In the genomic region with DNA sequence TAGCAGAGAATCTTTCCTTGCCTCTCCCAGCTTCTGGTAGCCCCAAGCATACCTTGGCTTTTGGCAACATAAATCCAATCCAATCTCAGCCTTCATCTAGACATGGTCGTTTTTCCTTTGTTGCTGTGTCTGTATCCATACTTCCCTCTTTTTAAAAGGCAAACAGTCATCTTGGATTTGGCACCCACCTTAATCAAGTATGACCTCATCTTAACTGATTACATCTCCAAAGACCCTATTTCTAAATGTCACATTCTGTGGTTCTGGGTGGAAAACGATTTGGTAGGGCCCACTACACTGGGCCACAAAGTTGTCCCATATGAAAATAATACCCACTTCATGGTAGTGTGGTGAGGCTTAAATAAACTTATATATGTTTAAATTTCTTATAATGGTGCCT, we compare ENCODE assay signal across 9 cellular contexts. TPM values are rescaled to one million over a fixed set of nuclear protein-coding genes. Genes with fewer than 3 reads are reported as not detected.
DNase-seq lines count a peak whose midpoint lies in the region; TF ChIP-seq lines count a peak whose summit lies in the region.
"Had no signal": no experiment of that assay in that cellular context is flagged by ENCODE, and none has a peak within 500 bp of the region (broad histone marks: within the 10 kb centered on the region; RNA-seq: fewer than 3 reads in every experiment).

No MANE protein-coding gene starts in this region.

- DNase-seq in mammary epithelial cell: no peak
- DNase-seq in pons (ENCODE audit: low spot score): no peak
- no peak for DNase-seq in HEK293T (ENCODE audit: extremely low spot score)
- no peak for DNase-seq in GM10248 (ENCODE audit: extremely low spot score)
- no peak for DNase-seq in GF-D8 (lab: John Stamatoyannopoulos, UW)

- H2AFZ ChIP-seq in ACC112 (ENCODE audit: low read length, unreplicated experiment): no peak overlapping the region
- peak overlapping the region; percentile 1 for H2AFZ ChIP-seq in mammary epithelial cell (ENCODE audit: low read depth, low read length)

- TF ChIP-seq CTCF in mammary epithelial cell (conservative IDR thresholded peaks at IDR 0.05 in 1 of 2, IDR thresholded peaks at IDR 0.05 in 1 of 2; ENCODE audit: extremely low read depth in 1 of 2, insufficient read depth in 1 of 2, low read depth in 1 of 2, low read length in 2 of 2) (no peak), GM10248 (IDR thresholded peaks at IDR 0.05; ENCODE audit: control extremely low read depth, extremely low read depth, low read depth, missing control alignments) (no peak)

- BruUV-seq in mammary epithelial cell (replicated peaks; lab: Mats Ljungman, UMichigan): no TSS peak

- H3K79me2 ChIP-seq in ACC112 (ENCODE audit: control insufficient read depth, insufficient read depth, low read length, unreplicated experiment) (peaks cover 25% of the 10 kb centered on the region), mammary epithelial cell (ENCODE audit: insufficient read depth, low read length) (peaks cover 29% of the 10 kb centered on the region)

- H3K4me1 ChIP-seq in ACC112 (ENCODE audit: control insufficient read depth, insufficient read depth, low read length, unreplicated experiment) (peaks cover 19% of the 10 kb centered on the region), HUES48 (ENCODE audit: control insufficient read depth, insufficient read depth, low read length) (peaks cover 10% of the 10 kb centered on the region; the same call in 1 of the 2 replicates), mammary epithelial cell (ENCODE audit: insufficient read depth, low read length) (peaks cover 21% of the 10 kb centered on the region), muscle layer of colon (ENCODE audit: insufficient read depth, low read length) (peaks cover 23% of the 10 kb centered on the region)

- H3K4me2 ChIP-seq in mammary epithelial cell (ENCODE audit: insufficient read depth, low read depth, low read length): peak overlapping the region; percentile 87

- H4K20me1 ChIP-seq in mammary epithelial cell (ENCODE audit: insufficient read depth, low read length): no peaks in the 10 kb centered on the region

- peak overlapping the region; percentile 82 for H3K9ac ChIP-seq in HUES48 (ENCODE audit: low read depth, low read length)
- peak overlapping the region; percentile 88 for H3K9ac ChIP-seq in mammary epithelial cell (ENCODE audit: insufficient read depth, low read length)
- peak overlapping the region; percentile 74 for H3K9ac ChIP-seq in muscle layer of colon (ENCODE audit: low read length)

- in situ Hi-C loops in mammary epithelial cell (cut with MboI; ENCODE audit: low sequenced_read_pairs in 2 of 2): no loop called here

- dilution Hi-C loops in mammary epithelial cell (cut with HindIII; ENCODE audit: low sequenced_read_pairs): no loop called here

- H3K27ac ChIP-seq in ACC112 (ENCODE audit: low read depth, low read length) (peak overlapping the region; percentile 89), HUES48 (ENCODE audit: low read depth, low read length) (peak overlapping the region; percentile 96), mammary epithelial cell (ENCODE audit: insufficient read depth, low read depth, low read length) (peak overlapping the region; percentile 74), muscle layer of colon (ENCODE audit: low read depth, low read length) (no peak overlapping the region)

- CTCF ChIA-PET in mammary epithelial cell (lab: Charles Lee; ENCODE audit: low non-redundant PET) (no interaction called here), HEK293T (lab: Yijun Ruan, JAX) (interaction anchor here (0.8 kb wide), 1 partner anchor 64 kb away, joined by 3 read pairs; no protein-coding TSS in a partner anchor), GM10248 (lab: Yijun Ruan, JAX) (interaction anchor here (0.9 to 5.1 kb wide), 5 partner anchors 16 to 335 kb away, joined by 3 to 53 read pairs (median 5); a partner anchor contains a TSS)

- no peaks in the 10 kb centered on the region for H3K9me3 ChIP-seq in HUES48 (ENCODE audit: control insufficient read depth, insufficient read depth, low read length)
- H3K9me3 ChIP-seq in mammary epithelial cell (replicated peaks; ENCODE audit: insufficient read depth, low read length): no peaks in the 10 kb centered on the region
- no peaks in the 10 kb centered on the region for H3K9me3 ChIP-seq in muscle layer of colon (ENCODE audit: low read length)

- intact Hi-C loops in mammary epithelial cell (cut with micrococcal nuclease): no loop called here

- H3K36me3 ChIP-seq in ACC112 (ENCODE audit: insufficient read depth, low read length): peaks cover 7% of the 10 kb centered on the region; the same call in 1 of the 2 replicates
- peaks cover 38% of the 10 kb centered on the region for H3K36me3 ChIP-seq in HUES48 (ENCODE audit: control insufficient read depth, insufficient read depth, low read length)
- no peaks in the 10 kb centered on the region for H3K36me3 ChIP-seq in mammary epithelial cell (ENCODE audit: insufficient read depth, low read length)
- peaks cover 6% of the 10 kb centered on the region for H3K36me3 ChIP-seq in muscle layer of colon (ENCODE audit: insufficient read depth, low read length)

- H3K4me3 ChIP-seq in ACC112 (ENCODE audit: low read depth, low read length): peak overlapping the region; percentile 92
- peak overlapping the region; percentile 95 for H3K4me3 ChIP-seq in HUES48 (ENCODE audit: low read depth, low read length)
- H3K4me3 ChIP-seq in mammary epithelial cell (replicated peaks in 1 of 3; ENCODE audit: insufficient read depth in 1 of 3, low read depth in 2 of 3, low read length in 3 of 3): peak overlapping the region; percentile 61 to 93 (median 72)
- peak overlapping the region; percentile 80 to 93 for H3K4me3 ChIP-seq in muscle layer of colon (ENCODE audit: low read depth in 1 of 2, low read length in 2 of 2)

- H3K27me3 ChIP-seq in ACC112 (ENCODE audit: insufficient read depth, low read length): no peaks in the 10 kb centered on the region
- no peaks in the 10 kb centered on the region for H3K27me3 ChIP-seq in HUES48 (ENCODE audit: control insufficient read depth, insufficient read depth, low read length)
- H3K27me3 ChIP-seq in mammary epithelial cell (ENCODE audit: insufficient read depth, low read length): no peaks in the 10 kb centered on the region
- no peaks in the 10 kb centered on the region for H3K27me3 ChIP-seq in muscle layer of colon (ENCODE audit: control insufficient read depth in 1 of 2, insufficient read depth in 2 of 2, low read length in 2 of 2)

- 0% methylated on average over 2 of the region's 2 CpGs for WGBS in mammary epithelial cell (ENCODE audit: low coverage, missing lambda C conversion rate)

- POLR2A ChIA-PET in HEK293T (lab: Yijun Ruan, JAX): interaction anchor here (1.7 kb wide), 1 partner anchor 14 kb away, joined by 6 read pairs; no protein-coding TSS in a partner anchor
- POLR2A ChIA-PET in GM10248 (lab: Yijun Ruan, JAX): no interaction called here

TF ChIP-seq in HEK293T, 16 proteins besides CTCF, POLR2A, EP300 and RAD21:
- TF ChIP-seq ZNF384 (IDR thresholded peaks at IDR 0.05): no peak
- TF ChIP-seq NFRKB (IDR thresholded peaks at IDR 0.05): no peak
- TF ChIP-seq L3MBTL2 (conservative IDR thresholded peaks at IDR 0.05): no peak
- no peak for TF ChIP-seq FOXA1 (IDR thresholded peaks at IDR 0.05)
- TF ChIP-seq BHLHE40 (IDR thresholded peaks at IDR 0.05; ENCODE audit: borderline replicate concordance): no peak
- no peak for TF ChIP-seq FOXK2 (IDR thresholded peaks at IDR 0.05)
- TF ChIP-seq SUZ12 (IDR thresholded peaks at IDR 0.05): no peak
- no peak for TF ChIP-seq LEF1 (IDR thresholded peaks at IDR 0.05; ENCODE audit: borderline replicate concordance)
- no peak for TF ChIP-seq CTBP1 (IDR thresholded peaks at IDR 0.05; ENCODE audit: borderline replicate concordance)
- no peak for TF ChIP-seq ELF4 (IDR thresholded peaks at IDR 0.05)
- TF ChIP-seq ARNT (IDR thresholded peaks at IDR 0.05): no peak
- TF ChIP-seq, protein P1, sequence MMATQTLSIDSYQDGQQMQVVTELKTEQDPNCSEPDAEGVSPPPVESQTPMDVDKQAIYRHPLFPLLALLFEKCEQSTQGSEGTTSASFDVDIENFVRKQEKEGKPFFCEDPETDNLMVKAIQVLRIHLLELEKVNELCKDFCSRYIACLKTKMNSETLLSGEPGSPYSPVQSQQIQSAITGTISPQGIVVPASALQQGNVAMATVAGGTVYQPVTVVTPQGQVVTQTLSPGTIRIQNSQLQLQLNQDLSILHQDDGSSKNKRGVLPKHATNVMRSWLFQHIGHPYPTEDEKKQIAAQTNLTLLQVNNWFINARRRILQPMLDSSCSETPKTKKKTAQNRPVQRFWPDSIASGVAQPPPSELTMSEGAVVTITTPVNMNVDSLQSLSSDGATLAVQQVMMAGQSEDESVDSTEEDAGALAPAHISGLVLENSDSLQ (IDR thresholded peaks at IDR 0.05): no peak
- TF ChIP-seq TARDBP (IDR thresholded peaks at IDR 0.05): no peak
- TF ChIP-seq HDGF (IDR thresholded peaks at IDR 0.05; ENCODE audit: borderline replicate concordance): no peak
TF ChIP-seq in HEK293T: peak in this region for 0.

RNA-seq across cellular contexts. Expression of a gene that starts 0.9 kb away (rescaled TPM):
- total RNA-seq in mammary epithelial cell: 10 to 100 TPM in 1 of 2 donors, 1 to 10 TPM in 1; 9.2 to 15.5 TPM
- polyA plus RNA-seq in mammary epithelial cell: 14.4 TPM
- 14.1 TPM for polyA minus RNA-seq in mammary epithelial cell

RNA-seq across cellular contexts. Expression of a gene that starts 15.9 kb away (rescaled TPM):
- total RNA-seq in mammary epithelial cell: 10 to 100 TPM; 35.7 to 67.9 TPM
- polyA plus RNA-seq in mammary epithelial cell: 57.6 TPM
- polyA minus RNA-seq in mammary epithelial cell: 43.6 TPM

RNA-seq across cellular contexts. Expression of a gene that starts 19.7 kb away (rescaled TPM):
- total RNA-seq in mammary epithelial cell: not detected
- not detected for polyA plus RNA-seq in mammary epithelial cell
- not detected for polyA minus RNA-seq in mammary epithelial cell
- total RNA-seq: activated CD8-positive, alpha-beta memory T cell treated with anti-CD3 and anti-CD28 coated beads for 36 hours had no signal

RNA-seq across cellular contexts. Expression of a gene that starts 51.2 kb away (rescaled TPM):
- not detected for total RNA-seq in mammary epithelial cell
- not detected for polyA plus RNA-seq in mammary epithelial cell
- polyA minus RNA-seq in mammary epithelial cell: not detected
- total RNA-seq: activated CD8-positive, alpha-beta memory T cell treated with anti-CD3 and anti-CD28 coated beads for 36 hours had no signal

RNA-seq across cellular contexts. Expression of a gene that starts 57.8 kb away (rescaled TPM):
- total RNA-seq in mammary epithelial cell: not detected
- not detected for polyA plus RNA-seq in mammary epithelial cell
- not detected for polyA minus RNA-seq in mammary epithelial cell
- total RNA-seq: activated CD8-positive, alpha-beta memory T cell treated with anti-CD3 and anti-CD28 coated beads for 36 hours had no signal
